Comparison of ENCODE assay signal across 1 cellular context in genomic region chr7:108459922-108460551, GRCh38.
TF ChIP-seq lines count a peak whose summit lies in the region.

No MANE protein-coding gene starts in this region.

TF ChIP-seq in GM23338, 12 proteins besides CTCF, POLR2A, EP300 and RAD21 (continued from another document):
- TF ChIP-seq EZH2 (IDR thresholded peaks at IDR 0.05; ENCODE audit: low read depth, unreplicated experiment): no peak
- TF ChIP-seq POLR2AphosphoS5 (IDR thresholded peaks at IDR 0.05; ENCODE audit: low read depth): no peak
- TF ChIP-seq EZH2phosphoT487 (IDR thresholded peaks at IDR 0.05; ENCODE audit: unreplicated experiment): no peak
- TF ChIP-seq JUNB (IDR thresholded peaks at IDR 0.05; ENCODE audit: unreplicated experiment): no peak
- TF ChIP-seq ETS1 (IDR thresholded peaks at IDR 0.05): no peak
